In genomic region chr11:115623021-115623451, GRCh38 we compare ENCODE assay signal across 8 cellular contexts.
DNase-seq lines count a peak whose midpoint lies in the region; ATAC-seq lines count a peak whose summit lies in the region.

No MANE protein-coding gene starts in this region.

- no peak overlapping the region for H3K27ac Mint-ChIP-seq in stimulated activated memory B cell treated with anti-CD40 and anti-IgM and Interleukin-4, amounts not matched to agents 10 μg/mL and 1 μg/mL and 100 μg/mL, for 72 hours
- no peak overlapping the region for H3K27ac Mint-ChIP-seq in activated naive CD8-positive, alpha-beta T cell treated with anti-CD3 and anti-CD28 coated beads, Interleukin-2, amount 50 U/mL, for 24 hours

- DNase-seq in HT1080 (ENCODE audit: low read depth) (peak; percentile 93), dedifferentiated amniotic fluid mesenchymal stem cell (ENCODE audit: extremely low spot score) (peak; percentile 97), left colon (peak; percentile 35 to 52), activated gamma-delta T cell (lab: John Stamatoyannopoulos, UW) (no peak), NOMO-1 treated with dmso at 0.1 percent for 144 hours (lab: John Stamatoyannopoulos, UW; ENCODE audit: unreplicated experiment) (no peak)
- no peak for DNase-seq in activated naive CD8-positive, alpha-beta T cell treated with anti-CD3 and anti-CD28 coated beads, Interleukin-2, amount 50 U/mL, for 24 hours

- no peaks in the 10 kb centered on the region for H3K36me3 Mint-ChIP-seq in stimulated activated memory B cell treated with anti-CD40 and anti-IgM and Interleukin-4, amounts not matched to agents 10 μg/mL and 1 μg/mL and 100 μg/mL, for 72 hours
- no peaks in the 10 kb centered on the region for H3K36me3 Mint-ChIP-seq in activated naive CD8-positive, alpha-beta T cell treated with anti-CD3 and anti-CD28 coated beads, Interleukin-2, amount 50 U/mL, for 24 hours (ENCODE audit: low read depth)

- H3K4me3 Mint-ChIP-seq in stimulated activated memory B cell treated with anti-CD40 and anti-IgM and Interleukin-4, amounts not matched to agents 10 μg/mL and 1 μg/mL and 100 μg/mL, for 72 hours = no peak overlapping the region
- H3K4me3 Mint-ChIP-seq in activated naive CD8-positive, alpha-beta T cell treated with anti-CD3 and anti-CD28 coated beads, Interleukin-2, amount 50 U/mL, for 24 hours = no peak overlapping the region

- peak; percentile 8 for ATAC-seq in left colon
- peak; percentile 21 for ATAC-seq in stimulated activated memory B cell treated with anti-CD40 and anti-IgM and Interleukin-4, amounts not matched to agents 10 μg/mL and 1 μg/mL and 100 μg/mL, for 72 hours
- ATAC-seq in HG02798 (IDR thresholded peaks at IDR 0.05; ENCODE audit: poor library complexity, unreplicated experiment) = no peak
- ATAC-seq in activated naive CD8-positive, alpha-beta T cell treated with anti-CD3 and anti-CD28 coated beads, Interleukin-2, amount 50 U/mL, for 24 hours = no peak

- H3K9me3 Mint-ChIP-seq in stimulated activated memory B cell treated with anti-CD40 and anti-IgM and Interleukin-4, amounts not matched to agents 10 μg/mL and 1 μg/mL and 100 μg/mL, for 72 hours = no peaks in the 10 kb centered on the region
- no peaks in the 10 kb centered on the region for H3K9me3 Mint-ChIP-seq in activated naive CD8-positive, alpha-beta T cell treated with anti-CD3 and anti-CD28 coated beads, Interleukin-2, amount 50 U/mL, for 24 hours

- peaks cover 11% of the 10 kb centered on the region for H3K27me3 Mint-ChIP-seq in stimulated activated memory B cell treated with anti-CD40 and anti-IgM and Interleukin-4, amounts not matched to agents 10 μg/mL and 1 μg/mL and 100 μg/mL, for 72 hours
- no peaks in the 10 kb centered on the region for H3K27me3 Mint-ChIP-seq in activated naive CD8-positive, alpha-beta T cell treated with anti-CD3 and anti-CD28 coated beads, Interleukin-2, amount 50 U/mL, for 24 hours

- H3K4me1 Mint-ChIP-seq in stimulated activated memory B cell treated with anti-CD40 and anti-IgM and Interleukin-4, amounts not matched to agents 10 μg/mL and 1 μg/mL and 100 μg/mL, for 72 hours = no peaks in the 10 kb centered on the region
- no peaks in the 10 kb centered on the region for H3K4me1 Mint-ChIP-seq in activated naive CD8-positive, alpha-beta T cell treated with anti-CD3 and anti-CD28 coated beads, Interleukin-2, amount 50 U/mL, for 24 hours

- intact Hi-C loops in left colon (cut with DNase I, micrococcal nuclease) = no loop called here

Comparison
In these comparisons a context has a peak if more than half of its experiments do, and no peak if none do; other contexts are left out.
1. DNase-seq: peak in HT1080 (single experiment), dedifferentiated amniotic fluid mesenchymal stem cell (single experiment) and left colon (2 of 2); none in activated gamma-delta T cell (single experiment), activated naive CD8-positive, alpha-beta T cell treated with anti-CD3 and anti-CD28 coated beads, Interleukin-2, amount 50 U/mL, for 24 hours (single experiment) and NOMO-1 treated with dmso at 0.1 percent for 144 hours (single experiment).
2. ATAC-seq: peak in left colon (single experiment) and stimulated activated memory B cell treated with anti-CD40 and anti-IgM and Interleukin-4, amounts not matched to agents 10 μg/mL and 1 μg/mL and 100 μg/mL, for 72 hours (single experiment); none in HG02798 (single experiment) and activated naive CD8-positive, alpha-beta T cell treated with anti-CD3 and anti-CD28 coated beads, Interleukin-2, amount 50 U/mL, for 24 hours (single experiment).